In the genomic region with DNA sequence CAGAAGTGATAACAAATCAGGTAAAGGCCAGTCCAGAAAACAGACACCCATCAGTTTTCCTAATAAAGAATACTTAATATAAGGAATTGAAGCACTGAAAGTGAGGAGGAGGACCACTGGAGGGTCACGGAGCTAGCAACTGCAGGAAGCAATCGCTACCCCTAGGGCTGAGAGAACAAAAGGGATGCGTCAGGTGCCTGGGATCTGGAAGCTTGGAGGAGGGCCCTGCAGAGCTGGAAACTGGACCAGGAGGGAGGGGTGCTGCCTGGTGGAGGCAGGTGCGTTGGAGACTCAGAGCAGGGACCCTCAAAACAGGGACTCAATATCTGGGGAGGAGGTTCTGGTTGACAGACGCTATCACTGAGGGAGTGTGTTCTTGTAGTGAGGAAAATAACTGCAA, we compare ENCODE assay signal across 28 cellular contexts.
"Had no signal": no experiment of that assay in that cellular context is flagged by ENCODE, and none has a peak within 500 bp of the region (broad histone marks: within the 10 kb centered on the region; RNA-seq: fewer than 3 reads in every experiment).

No MANE protein-coding gene starts in this region.

- ATAC-seq: activated CD8-positive, alpha-beta T cell treated with anti-CD3 and anti-CD28 coated beads for 36 hours; activated T-cell treated with anti-CD3 and anti-CD28 coated beads, Interleukin-2, amount 50 U/mL, for 4 hours; activated T-helper 17 cell treated with anti-CD3 and anti-CD28 coated beads, Interleukin-2, amount 50 U/mL, for 72 hours; esophagus mucosa; foreskin keratinocyte; heart left ventricle; left cardiac atrium; naive thymus-derived CD8-positive, alpha-beta T cell; psoas muscle had no signal

- H3K27ac Mint-ChIP-seq: activated CD4-positive, alpha-beta T cell treated with anti-CD3 and anti-CD28 coated beads, Interleukin-2, amount 10 ng/mL, durations not matched to agents 7 days and 5 days; activated CD8-positive, alpha-beta T cell treated with anti-CD3 and anti-CD28 coated beads for 36 hours; activated T-helper 17 cell treated with anti-CD3 and anti-CD28 coated beads, Interleukin-2, amount 50 U/mL, for 72 hours; naive thymus-derived CD8-positive, alpha-beta T cell; T-helper 1 cell treated with Interleukin-12 subunit alpha and Interleukin-12 subunit beta and Interleukin-4 antibody, amounts not matched to agents 30 μg/mL and 1 μg/mL, for 36 hours had no signal

- H3K9me3 ChIP-seq: psoas muscle, testis, transverse colon, uterus had no signal

- H3K27me3 ChIP-seq: foreskin keratinocyte, heart left ventricle, testis, transverse colon, uterus had no signal

- H3K4me1 ChIP-seq: heart left ventricle, parathyroid adenoma, psoas muscle, testis, transverse colon, uterus had no signal

- H3K4me3 ChIP-seq: heart left ventricle, psoas muscle, testis, transverse colon, uterus had no signal

- H3K9me3 Mint-ChIP-seq: activated CD4-positive, alpha-beta T cell treated with anti-CD3 and anti-CD28 coated beads, Interleukin-2, amount 10 ng/mL, durations not matched to agents 7 days and 5 days; activated CD8-positive, alpha-beta T cell treated with anti-CD3 and anti-CD28 coated beads for 36 hours; activated T-cell treated with anti-CD3 and anti-CD28 coated beads, Interleukin-2, amount 50 U/mL, for 4 hours; activated T-helper 17 cell treated with anti-CD3 and anti-CD28 coated beads, Interleukin-2, amount 50 U/mL, for 72 hours; T-helper 1 cell treated with Interleukin-12 subunit alpha and Interleukin-12 subunit beta and Interleukin-4 antibody, amounts not matched to agents 30 μg/mL and 1 μg/mL, for 36 hours had no signal

- H3K36me3 ChIP-seq: heart left ventricle, transverse colon, uterus had no signal

- H3K9ac ChIP-seq: parathyroid adenoma had no signal

- FAIRE-seq: keratinocyte, TTC549 had no signal

- DNase-seq: activated CD4-positive, alpha-beta T cell treated with anti-CD3 and anti-CD28 coated beads for 1 hour; activated CD4-positive, alpha-beta T cell treated with anti-CD3 and anti-CD28 coated beads, Interleukin-2, amount 10 ng/mL, durations not matched to agents 7 days and 5 days; activated CD8-positive, alpha-beta T cell treated with anti-CD3 and anti-CD28 coated beads for 36 hours; activated gamma-delta T cell treated with Interleukin-2 at 50 U/mL for 16 hours; activated naive CD4-positive, alpha-beta T cell treated with anti-CD3 and anti-CD28 coated beads, Interleukin-2, amount 50 U/mL, for 16 hours; activated T-cell treated with anti-CD3 and anti-CD28 coated beads, Interleukin-2, amount 50 U/mL, for 4 hours; amygdala; caudate nucleus; cortex of kidney; foreskin keratinocyte; heart left ventricle; left cardiac atrium; midbrain; naive thymus-derived CD8-positive, alpha-beta T cell; nucleus accumbens; psoas muscle; stimulated activated naive CD4-positive, alpha-beta T cell; T-helper 9 cell; testis; transverse colon; uterus had no signal

- H2AFZ ChIP-seq: parathyroid adenoma had no signal

- H3K4me3 Mint-ChIP-seq: activated CD4-positive, alpha-beta T cell treated with anti-CD3 and anti-CD28 coated beads, Interleukin-2, amount 10 ng/mL, durations not matched to agents 7 days and 5 days; activated CD8-positive, alpha-beta T cell treated with anti-CD3 and anti-CD28 coated beads for 36 hours; activated T-cell treated with anti-CD3 and anti-CD28 coated beads, Interleukin-2, amount 50 U/mL, for 4 hours; activated T-helper 17 cell treated with anti-CD3 and anti-CD28 coated beads, Interleukin-2, amount 50 U/mL, for 72 hours; naive thymus-derived CD8-positive, alpha-beta T cell; neural crest cell; T-helper 1 cell treated with Interleukin-12 subunit alpha and Interleukin-12 subunit beta and Interleukin-4 antibody, amounts not matched to agents 30 μg/mL and 1 μg/mL, for 36 hours had no signal

- H3K79me2 ChIP-seq: parathyroid adenoma had no signal

- H3K36me3 Mint-ChIP-seq: naive thymus-derived CD8-positive, alpha-beta T cell had no signal

- H3K27me3 Mint-ChIP-seq: activated CD8-positive, alpha-beta T cell treated with anti-CD3 and anti-CD28 coated beads for 36 hours had no signal

- H3K27ac ChIP-seq: foreskin keratinocyte, heart left ventricle, parathyroid adenoma, psoas muscle, testis, transverse colon, uterus had no signal

- H3K4me1 Mint-ChIP-seq: activated CD4-positive, alpha-beta T cell treated with anti-CD3 and anti-CD28 coated beads, Interleukin-2, amount 10 ng/mL, durations not matched to agents 7 days and 5 days; activated T-helper 17 cell treated with anti-CD3 and anti-CD28 coated beads, Interleukin-2, amount 50 U/mL, for 72 hours; naive thymus-derived CD8-positive, alpha-beta T cell; neural crest cell had no signal
